In genomic region chr6:149648148-149649145, GRCh38 we compare ENCODE assay signal across 8 cellular contexts. TPM values are rescaled to one million over a fixed set of nuclear protein-coding genes. Genes with fewer than 3 reads are reported as not detected.
DNase-seq lines count a peak whose midpoint lies in the region; ATAC-seq and TF ChIP-seq lines count a peak whose summit lies in the region.

Gene KATNA1 (minus strand): TSS chr6:149648714. CDS start chr6:149638547, 10,167 bp downstream.

- peaks cover 12% of the 10 kb centered on the region for H3K4me1 Mint-ChIP-seq in endodermal cell

- H3K27ac Mint-ChIP-seq in endodermal cell = peak within 1 kb of the TSS; percentile 45

- no peaks in the 10 kb centered on the region for H3K4me1 ChIP-seq in endodermal cell (ENCODE audit: control insufficient read depth, insufficient read depth, low read length)

- H3K9me3 ChIP-seq in endodermal cell (ENCODE audit: control insufficient read depth, low read length) = no peaks in the 10 kb centered on the region

- 1 to 3% methylated on average over 28 to 66 of the region's 69 CpGs for WGBS in endodermal cell (ENCODE audit: insufficient coverage in 1 of 2, insufficient read length in 1 of 2), 2 experiments

- peak; percentile 24 for TF ChIP-seq CTCF in endodermal cell (conservative IDR thresholded peaks at IDR 0.05)

- no peaks in the 10 kb centered on the region for H3K9me3 Mint-ChIP-seq in endodermal cell

- in situ Hi-C loops in Caki2 (cut with HindIII; ENCODE audit: low pct_unique_long_range_greater_than_20kb, low sequenced_read_pairs) = no loop called here

- H3K4me3 Mint-ChIP-seq in endodermal cell = peak within 1 kb of the TSS; percentile 90

- no peaks in the 10 kb centered on the region for H3K36me3 Mint-ChIP-seq in endodermal cell (ENCODE audit: low read depth)

- no peak within 1 kb of the TSS for H3K27ac ChIP-seq in endodermal cell (ENCODE audit: low read depth, low read length)

- no peaks in the 10 kb centered on the region for H3K36me3 ChIP-seq in endodermal cell (ENCODE audit: control insufficient read depth, insufficient read depth, low read length)

- DNase-seq in Caki2 (ENCODE audit: low read depth) (peak; percentile 94), HUDEP-2 (lab: John Stamatoyannopoulos, UW; ENCODE audit: unreplicated experiment in 76 of 76) (peak; percentile 45 to 98 (median 95)), NOMO-1 treated with dmso at 0.1 percent for 144 hours (lab: John Stamatoyannopoulos, UW; ENCODE audit: unreplicated experiment) (peak; percentile 83), endodermal cell (peak; percentile 98), mesenteric fat pad (ENCODE audit: low spot score) (peak; percentile 95)
- peak; percentile 49 for DNase-seq in activated CD8-positive, alpha-beta memory T cell treated with anti-CD3 and anti-CD28 coated beads, Interleukin-2, amount 50 U/mL, for 1 hour (ENCODE audit: extremely low read depth)
- DNase-seq in stimulated activated CD8-positive, alpha-beta memory T cell treated with anti-CD3 and anti-CD28 coated beads, Interleukin-15, amount 100 ng/mL, for 1 hour (ENCODE audit: low read depth) = peak; percentile 70

- H3K27me3 Mint-ChIP-seq in endodermal cell (ENCODE audit: insufficient read depth) = peaks cover 2% of the 10 kb centered on the region

- H3K9ac ChIP-seq in endodermal cell (ENCODE audit: extremely low read depth, low read length, poor library complexity, severe bottlenecking) = peak within 1 kb of the TSS; percentile 79

- H3K4me3 ChIP-seq in endodermal cell (ENCODE audit: low read length) = peak within 1 kb of the TSS; percentile 99

- peak; percentile 88 for ATAC-seq in GM21390 (IDR thresholded peaks at IDR 0.05; ENCODE audit: unreplicated experiment)

- no peaks in the 10 kb centered on the region for H3K27me3 ChIP-seq in endodermal cell (ENCODE audit: control insufficient read depth, insufficient read depth, low read length, poor library complexity, severe bottlenecking)

RNA-seq across cellular contexts. Expression of gene KATNA1, which starts in this region (rescaled TPM):
- 21.3 and 22.5 TPM in 2 replicates for total RNA-seq in Caki2 (2014; rRNA removed; shearing (Covaris generic); ENCODE audit: low replicate concordance)
- total RNA-seq in endodermal cell = 10 to 100 TPM; 17.1 to 28.2 TPM
- 19.6 TPM for polyA plus RNA-seq in endodermal cell (2013, experiment 1 of 2)
- 18.5 TPM for polyA plus RNA-seq in endodermal cell (2013, experiment 2 of 2)
- 16.5 TPM for total RNA-seq in mesenteric fat pad
